Comparison of ENCODE assay signal across 21 cellular contexts in the genomic region with DNA sequence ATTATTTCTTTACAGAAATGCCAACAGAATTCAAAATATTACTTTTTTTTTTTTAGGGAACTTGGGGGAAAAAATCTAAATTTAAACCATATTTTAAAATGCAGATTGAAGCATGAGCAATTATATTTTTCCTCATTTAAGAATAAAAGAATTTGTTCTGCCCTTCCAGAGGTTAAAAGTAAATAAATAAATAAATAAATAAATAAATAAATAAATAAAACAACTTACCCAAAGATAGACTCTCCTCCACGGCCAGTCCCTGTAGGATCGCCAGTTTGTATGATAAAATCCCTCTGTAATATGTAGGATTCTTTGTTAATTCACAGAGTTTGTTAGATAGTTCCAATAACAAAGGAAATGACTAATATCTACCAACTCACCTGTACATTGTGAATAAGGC. TPM values are rescaled to one million over a fixed set of nuclear protein-coding genes. Genes with fewer than 3 reads are reported as not detected.
DNase-seq lines count a peak whose midpoint lies in the region; ATAC-seq, FAIRE-seq and TF ChIP-seq lines count a peak whose summit lies in the region.
"Had no signal": no experiment of that assay in that cellular context is flagged by ENCODE, and none has a peak within 500 bp of the region (broad histone marks: within the 10 kb centered on the region; RNA-seq: fewer than 3 reads in every experiment).

No MANE protein-coding gene starts in this region.

- H3K4me3 ChIP-seq in HEK293 (ENCODE audit: low read depth, low read length), result no peak overlapping the region
- no peak overlapping the region for H3K4me3 ChIP-seq in keratinocyte (ENCODE audit: control insufficient read depth in 2 of 3, extremely low read depth in 1 of 3, insufficient read depth in 2 of 3, low read depth in 1 of 3, low read length in 3 of 3)
- H3K4me3 ChIP-seq: BLaER1, GM12878, GM23338 had no signal

- H3K27ac ChIP-seq in HEK293 (ENCODE audit: extremely low read depth, low read depth, low read length) (no peak overlapping the region), keratinocyte (ENCODE audit: control insufficient read depth, insufficient read depth, low read length) (no peak overlapping the region)
- H3K27ac ChIP-seq: BLaER1, C4-2B had no signal

- peaks cover 3% of the 10 kb centered on the region; the same call in 1 of the 2 replicates for H3K4me1 ChIP-seq in HEK293 (ENCODE audit: control insufficient read depth, insufficient read depth, low read length)
- H3K4me1 ChIP-seq in keratinocyte (ENCODE audit: control insufficient read depth, extremely low read depth, insufficient read depth, low read length), result peaks cover 16% of the 10 kb centered on the region

- H3K79me2 ChIP-seq in keratinocyte (ENCODE audit: control insufficient read depth, insufficient read depth, low read length), result peaks cover 44% of the 10 kb centered on the region

- H3K9me1 ChIP-seq in keratinocyte (ENCODE audit: control insufficient read depth, extremely low read depth, insufficient read depth, low read length), result no peaks in the 10 kb centered on the region

- H3K4me1 Mint-ChIP-seq in activated naive CD8-positive, alpha-beta T cell (ENCODE audit: low read depth), result peaks cover 47% of the 10 kb centered on the region
- peaks cover 35% of the 10 kb centered on the region for H3K4me1 Mint-ChIP-seq in activated naive CD8-positive, alpha-beta T cell treated with anti-CD3 and anti-CD28 coated beads, Interleukin-2, amount 50 U/mL, for 24 hours

- H2AFZ ChIP-seq in keratinocyte (ENCODE audit: control insufficient read depth, low read length), result no peak overlapping the region
- H2AFZ ChIP-seq: GM23338 had no signal

- peaks cover 3% of the 10 kb centered on the region for H3K36me3 Mint-ChIP-seq in activated naive CD8-positive, alpha-beta T cell
- H3K36me3 Mint-ChIP-seq in activated naive CD8-positive, alpha-beta T cell treated with anti-CD3 and anti-CD28 coated beads, Interleukin-2, amount 50 U/mL, for 24 hours (ENCODE audit: low read depth), result peaks cover 26% of the 10 kb centered on the region

- H3K36me3 ChIP-seq in HEK293 (ENCODE audit: control insufficient read depth in 2 of 2, insufficient read depth in 1 of 2, low read length in 2 of 2), result peaks cover 39 to 47% of the 10 kb centered on the region in 2 experiments
- H3K36me3 ChIP-seq in keratinocyte (ENCODE audit: control insufficient read depth in 2 of 2, extremely low read depth in 1 of 2, insufficient read depth in 2 of 2, low read length in 2 of 2), result peaks cover 5 to 6% of the 10 kb centered on the region in 2 experiments

- dilution Hi-C loops in keratinocyte (cut with MboI; ENCODE audit: extremely low pct_ligation_motif_present, low sequenced_read_pairs), result no loop called here

- FAIRE-seq in keratinocyte (lab: Jason Lieb, UNC), result no peak
- FAIRE-seq: D721Med, GM12878 had no signal

- POLR2A ChIA-PET in HEK293 (lab: Yijun Ruan, JAX), result no interaction called here

- CTCF ChIA-PET in HEK293 (lab: Yijun Ruan, JAX), result no interaction called here

- no peaks in the 10 kb centered on the region for H3K9me3 ChIP-seq in HEK293 (ENCODE audit: control insufficient read depth, insufficient read depth, low read depth, low read length)
- no peaks in the 10 kb centered on the region for H3K9me3 ChIP-seq in keratinocyte (ENCODE audit: control insufficient read depth, low read depth, low read length)
- H3K9me3 ChIP-seq: BLaER1 had no signal

- H3K9me3 Mint-ChIP-seq in activated naive CD8-positive, alpha-beta T cell (ENCODE audit: low read depth), result no peaks in the 10 kb centered on the region
- no peaks in the 10 kb centered on the region for H3K9me3 Mint-ChIP-seq in activated naive CD8-positive, alpha-beta T cell treated with anti-CD3 and anti-CD28 coated beads, Interleukin-2, amount 50 U/mL, for 24 hours
- H3K9me3 Mint-ChIP-seq: CD4-positive, alpha-beta T cell; CD8-positive, alpha-beta memory T cell; GM23338; H9; HFFc6 had no signal

- H3K27me3 Mint-ChIP-seq in activated naive CD8-positive, alpha-beta T cell, result no peaks in the 10 kb centered on the region
- H3K27me3 Mint-ChIP-seq in activated naive CD8-positive, alpha-beta T cell treated with anti-CD3 and anti-CD28 coated beads, Interleukin-2, amount 50 U/mL, for 24 hours, result no peaks in the 10 kb centered on the region
- H3K27me3 Mint-ChIP-seq: B cell; CD4-positive, alpha-beta T cell; CD8-positive, alpha-beta memory T cell had no signal

- H3K27me3 ChIP-seq in keratinocyte (ENCODE audit: control insufficient read depth, extremely low read depth, insufficient read depth, low read length), result no peaks in the 10 kb centered on the region
- H3K27me3 ChIP-seq: BLaER1 had no signal

- no peak overlapping the region for H3K9ac ChIP-seq in keratinocyte (ENCODE audit: control insufficient read depth, extremely low read depth, insufficient read depth, low read length)
- H3K9ac ChIP-seq: BLaER1 had no signal

- no peak for DNase-seq in activated naive CD8-positive, alpha-beta T cell treated with anti-CD3 and anti-CD28 coated beads, Interleukin-2, amount 50 U/mL, for 24 hours
- DNase-seq in keratinocyte (ENCODE audit: low read depth, low spot score) (no peak), NOMO-1 treated with DMSO at 0.1 percent for 48 hours (lab: John Stamatoyannopoulos, UW; ENCODE audit: unreplicated experiment) (no peak)
- DNase-seq: CD4-positive, alpha-beta T cell; CD8-positive, alpha-beta memory T cell; DMS 273 treated with DMSO at 0.1 percent for 48 hours; DMS79; EL; GDM1; H9; HFFc6 had no signal

- TF ChIP-seq CTCF in HEK293 (tag by site-specific recombination; IDR thresholded peaks at IDR 0.05) (no peak), keratinocyte (optimal IDR thresholded peaks at IDR 0.05 in 1 of 3, IDR thresholded peaks at IDR 0.05 in 1 of 3, conservative IDR thresholded peaks at IDR 0.05 in 1 of 3; ENCODE audit: extremely low read depth in 1 of 3, insufficient read depth in 2 of 3, low read length in 3 of 3) (no peak)

- H3K4me2 ChIP-seq in keratinocyte (ENCODE audit: control insufficient read depth, extremely low read depth, insufficient read depth, low read depth, low read length), result peak overlapping the region; percentile 22
- H3K4me2 ChIP-seq: BLaER1, GM23338 had no signal

- ATAC-seq in activated naive CD8-positive, alpha-beta T cell treated with anti-CD3 and anti-CD28 coated beads, Interleukin-2, amount 50 U/mL, for 24 hours, result no peak
- no peak for ATAC-seq in GM18519 (IDR thresholded peaks at IDR 0.05; ENCODE audit: low FRiP score, unreplicated experiment)
- ATAC-seq: GM12878, GM23338, HCT116 had no signal

- H3K4me3 Mint-ChIP-seq in activated naive CD8-positive, alpha-beta T cell, result no peak overlapping the region
- no peak overlapping the region for H3K4me3 Mint-ChIP-seq in activated naive CD8-positive, alpha-beta T cell treated with anti-CD3 and anti-CD28 coated beads, Interleukin-2, amount 50 U/mL, for 24 hours
- H3K4me3 Mint-ChIP-seq: B cell; CD4-positive, alpha-beta T cell; CD8-positive, alpha-beta memory T cell; GM23338; H9; HFFc6 had no signal

- H3K27ac Mint-ChIP-seq in activated naive CD8-positive, alpha-beta T cell, result peak overlapping the region; percentile 70
- H3K27ac Mint-ChIP-seq in activated naive CD8-positive, alpha-beta T cell treated with anti-CD3 and anti-CD28 coated beads, Interleukin-2, amount 50 U/mL, for 24 hours, result no peak overlapping the region
- H3K27ac Mint-ChIP-seq: B cell; CD4-positive, alpha-beta T cell; CD8-positive, alpha-beta memory T cell; GM23338; H9; HFFc6 had no signal

- H4K20me1 ChIP-seq in keratinocyte (ENCODE audit: control insufficient read depth, extremely low read depth, insufficient read depth, low read length), result no peaks in the 10 kb centered on the region

TF ChIP-seq in HEK293, 187 proteins besides CTCF, POLR2A, EP300 and RAD21 (continues in another document):
- TF ChIP-seq ZNF239 (tag by site-specific recombination; IDR thresholded peaks at IDR 0.05) (no peak), ZNF596 (tag by site-specific recombination; IDR thresholded peaks at IDR 0.05) (no peak), ZNF626 (tag by site-specific recombination; IDR thresholded peaks at IDR 0.05) (no peak)

RNA-seq across cellular contexts. Expression of a gene that starts 4.7 kb away (rescaled TPM):
- 6.0 to 14.0 TPM (median 6.9 TPM) in 3 replicates for polyA plus RNA-seq in keratinocyte
- 64.2 TPM for polyA plus RNA-seq in keratinocyte (2011; ENCODE audit: low read depth)
- polyA plus RNA-seq in keratinocyte (2011; cell fraction: cytosol; rRNA removed), result 5.8 and 7.9 TPM in 2 replicates
- polyA plus RNA-seq in keratinocyte (2011; cell fraction: nucleus; rRNA removed), result 8.0 and 15.5 TPM in 2 replicates
- 16.2 and 18.7 TPM in 2 replicates for polyA plus RNA-seq in keratinocyte (2012; ENCODE audit: low replicate concordance)
- 1.5 to 6.9 TPM (median 3.1 TPM) in 3 replicates for polyA minus RNA-seq in keratinocyte
- 4.6 TPM for polyA minus RNA-seq in keratinocyte (2011; cell fraction: cytosol; rRNA and poly(A)+ RNA removed)
- polyA minus RNA-seq in keratinocyte (2011; cell fraction: nucleus; rRNA and poly(A)+ RNA removed), result 3.8 and 9.5 TPM in 2 replicates

RNA-seq across cellular contexts. Expression of a gene that starts 25.0 kb away (rescaled TPM):
- polyA plus RNA-seq in keratinocyte, result 16.4 to 29.7 TPM (median 28.9 TPM) in 3 replicates
- polyA plus RNA-seq in keratinocyte (2011; ENCODE audit: low read depth), result 18.8 TPM
- polyA plus RNA-seq in keratinocyte (2011; cell fraction: cytosol; rRNA removed), result 18.5 and 29.4 TPM in 2 replicates
- 20.3 and 26.7 TPM in 2 replicates for polyA plus RNA-seq in keratinocyte (2011; cell fraction: nucleus; rRNA removed)
- 27.3 and 29.2 TPM in 2 replicates for polyA plus RNA-seq in keratinocyte (2012; ENCODE audit: low replicate concordance)
- polyA minus RNA-seq in keratinocyte, result 4.5 to 9.9 TPM (median 5.6 TPM) in 3 replicates
- 16.7 TPM for polyA minus RNA-seq in keratinocyte (2011; cell fraction: cytosol; rRNA and poly(A)+ RNA removed)
- polyA minus RNA-seq in keratinocyte (2011; cell fraction: nucleus; rRNA and poly(A)+ RNA removed), result 10.1 and 16.3 TPM in 2 replicates

RNA-seq across cellular contexts. Expression of a gene that starts 56.3 kb away (rescaled TPM):
- polyA plus RNA-seq in keratinocyte, result 0.03 to 0.04 TPM in 2 of 3 replicates, not detected in the other
- polyA plus RNA-seq in keratinocyte (2011; ENCODE audit: low read depth), result not detected
- polyA plus RNA-seq in keratinocyte (2011; cell fraction: cytosol; rRNA removed), result not detected in 2 replicates
- 0.15 and 0.40 TPM in 2 replicates for polyA plus RNA-seq in keratinocyte (2011; cell fraction: nucleus; rRNA removed)
- 0.27 TPM in 1 of 2 replicates, not detected in the other for polyA plus RNA-seq in keratinocyte (2012; ENCODE audit: low replicate concordance)
- 0.03 to 0.23 TPM in 2 of 3 replicates, not detected in the other for polyA minus RNA-seq in keratinocyte
- not detected for polyA minus RNA-seq in keratinocyte (2011; cell fraction: cytosol; rRNA and poly(A)+ RNA removed)
- not detected in 2 replicates for polyA minus RNA-seq in keratinocyte (2011; cell fraction: nucleus; rRNA and poly(A)+ RNA removed)
- polyA plus RNA-seq: GM23338 had no signal
